In the genomic region with DNA sequence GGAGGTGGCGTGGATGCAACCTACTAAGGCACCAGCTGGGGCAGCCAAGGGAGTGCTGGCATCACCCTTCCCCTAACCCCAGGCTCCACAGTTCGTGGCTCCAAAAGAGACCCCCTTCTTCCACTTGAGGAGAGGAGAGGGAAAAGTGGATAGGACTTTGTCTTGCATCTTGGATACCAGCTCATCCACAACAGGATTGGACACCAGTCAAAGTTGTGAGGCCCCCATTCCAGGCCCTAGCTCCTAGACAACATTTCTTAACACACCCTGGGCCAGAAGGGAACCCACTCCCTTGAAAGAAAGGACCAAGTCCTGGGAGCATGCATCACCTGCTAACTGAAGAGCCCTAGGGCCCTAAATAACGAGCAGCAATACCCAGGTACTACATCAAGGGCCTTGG, we compare ENCODE assay signal across 22 cellular contexts.
"Had no signal": no experiment of that assay in that cellular context is flagged by ENCODE, and none has a peak within 500 bp of the region (broad histone marks: within the 10 kb centered on the region; RNA-seq: fewer than 3 reads in every experiment).

No MANE protein-coding gene starts in this region.

- H3K27me3 ChIP-seq: colonic mucosa, dorsolateral prefrontal cortex, esophagus squamous epithelium, foreskin keratinocyte, gastrocnemius medialis, gastroesophageal sphincter, heart left ventricle, heart right ventricle had no signal

- H3K4me1 ChIP-seq: colonic mucosa, esophagus squamous epithelium, foreskin keratinocyte, gastrocnemius medialis, gastroesophageal sphincter, heart left ventricle, heart right ventricle had no signal

- H3K4me3 ChIP-seq: colonic mucosa, coronary artery, dorsolateral prefrontal cortex, esophagus squamous epithelium, gastrocnemius medialis, gastroesophageal sphincter, heart left ventricle, heart right ventricle had no signal

- DNase-seq: colonic mucosa; cortex of kidney; dermis blood vessel endothelial cell; dorsolateral prefrontal cortex; effector CD4-positive, alpha-beta T cell; effector CD8-positive, alpha-beta T cell; effector memory CD4-positive, alpha-beta T cell; effector memory CD8-positive, alpha-beta T cell; endodermal cell; erythroblast; esophagus squamous epithelium; foreskin fibroblast; foreskin keratinocyte; foreskin melanocyte; gastrocnemius medialis; glutamatergic neuron; head of caudate nucleus; heart left ventricle; heart right ventricle had no signal

- H3K36me3 ChIP-seq: colonic mucosa, esophagus squamous epithelium, gastrocnemius medialis, gastroesophageal sphincter, heart left ventricle, heart right ventricle had no signal

- H3K27ac ChIP-seq: colonic mucosa, coronary artery, dorsolateral prefrontal cortex, epithelial cell of prostate, esophagus squamous epithelium, foreskin keratinocyte, gastrocnemius medialis, gastroesophageal sphincter, heart left ventricle, heart right ventricle had no signal

- H3K9me3 ChIP-seq: colonic mucosa, gastrocnemius medialis had no signal
